1 cellular context compared by ENCODE assay signal in genomic region chr17:48106802-48107136, GRCh38.
TF ChIP-seq lines count a peak whose summit lies in the region.

No MANE protein-coding gene starts in this region.

TF ChIP-seq in K562, 482 proteins besides CTCF, POLR2A, EP300 and RAD21:
- peak; percentile 44; the same call in 1 of the 2 replicates for TF ChIP-seq BCOR (IDR thresholded peaks at IDR 0.05)
- 0 out of 2 replicates have a peak, but pooled peaks have one; percentile 10 for TF ChIP-seq ZNF263 (CRISPR knock-in tag; IDR thresholded peaks at IDR 0.05; ENCODE audit: borderline replicate concordance)
- TF ChIP-seq CBX5 (IDR thresholded peaks at IDR 0.05; ENCODE audit: borderline replicate concordance, low read depth) = no peak
- 0 out of 2 replicates have a peak, but pooled peaks have one; percentile 4 for TF ChIP-seq HMGXB4 (CRISPR knock-in tag; IDR thresholded peaks at IDR 0.05)
